20 cellular contexts compared by ENCODE assay signal in genomic region chr14:34912966-34913365, GRCh38. TPM values are rescaled to one million over a fixed set of nuclear protein-coding genes. Genes with fewer than 3 reads are reported as not detected.
DNase-seq lines count a peak whose midpoint lies in the region; ATAC-seq, FAIRE-seq and TF ChIP-seq lines count a peak whose summit lies in the region.
"Had no signal": no experiment of that assay in that cellular context is flagged by ENCODE, and none has a peak within 500 bp of the region (broad histone marks: within the 10 kb centered on the region; RNA-seq: fewer than 3 reads in every experiment).

No MANE protein-coding gene starts in this region.

- H3K27ac ChIP-seq in BLaER1 treated with 17β-estradiol and CSF1 and Interleukin-3, amounts not matched to agents 10 nM and 100 nM = no peak overlapping the region
- H3K27ac ChIP-seq in GM12878 (ENCODE audit: control insufficient read depth, insufficient read depth) (no peak overlapping the region), coronary artery (no peak overlapping the region)

- no peak for TF ChIP-seq CTCF in NB4 (IDR thresholded peaks at IDR 0.05; ENCODE audit: low read depth, low read length)
- TF ChIP-seq CTCF in GM12878 (IDR thresholded peaks at IDR 0.05 in 2 of 3, conservative IDR thresholded peaks at IDR 0.05 in 1 of 3; ENCODE audit: control insufficient read depth in 2 of 3, extremely low read depth in 1 of 3, insufficient read depth in 1 of 3, low read depth in 3 of 3, low read length in 3 of 3) = no peak
- TF ChIP-seq CTCF in coronary artery (IDR thresholded peaks at IDR 0.05) = no peak
- no peak for TF ChIP-seq CTCF in GM10248 (IDR thresholded peaks at IDR 0.05; ENCODE audit: control extremely low read depth, extremely low read depth, low read depth, missing control alignments)

- H3K4me1 ChIP-seq in BLaER1 treated with 17β-estradiol and CSF1 and Interleukin-3, amounts not matched to agents 10 nM and 100 nM = peaks cover 13 to 17% (median 14%) of the 10 kb centered on the region in 10 experiments
- peaks cover 3% of the 10 kb centered on the region; the same call in 1 of the 2 replicates for H3K4me1 ChIP-seq in GM12878 (ENCODE audit: control insufficient read depth, insufficient read depth, low read length)

- TF ChIP-seq EP300 in GM12878 (IDR thresholded peaks at IDR 0.05; ENCODE audit: borderline replicate concordance in 1 of 2, control insufficient read depth in 1 of 2, low read depth in 2 of 2, low read length in 2 of 2) = no peak

- RAD21 ChIA-PET in GM12878 (lab: Charles Lee; ENCODE audit: unreplicated experiment) = interaction anchor here (0.7 kb wide), 1 partner anchor 69 kb away, joined by 3 read pairs; no protein-coding TSS in a partner anchor

- no peak overlapping the region for H3K9ac ChIP-seq in BLaER1 treated with 17β-estradiol and CSF1 and Interleukin-3, amounts not matched to agents 10 nM and 100 nM
- no peak overlapping the region for H3K9ac ChIP-seq in GM12878 (ENCODE audit: control insufficient read depth, insufficient read depth, low read length)

- no TSS peak for BruUV-seq in GM12878 (replicated peaks; lab: Mats Ljungman, UMichigan)

- no peaks in the 10 kb centered on the region for H3K36me3 ChIP-seq in BLaER1 treated with 17β-estradiol and CSF1 and Interleukin-3, amounts not matched to agents 10 nM and 100 nM
- no peaks in the 10 kb centered on the region for H3K36me3 ChIP-seq in GM12878 (ENCODE audit: control insufficient read depth in 2 of 2, insufficient read depth in 2 of 2, low read length in 1 of 2)
- H3K36me3 ChIP-seq: HAP-1 had no signal

- H3K79me2 ChIP-seq in GM12878 (ENCODE audit: control insufficient read depth, insufficient read depth, low read length) = no peaks in the 10 kb centered on the region

- whole genome bisulfite sequencing in GM12878 (ENCODE audit: insufficient coverage, insufficient replicate concordance, low lambda C conversion rate, missing lambda C conversion rate) = 6% methylated on average over 8 of the region's 8 CpGs

- in situ Hi-C loops in GM12878 (cut with MboI) = no loop called here

- SMC1A ChIA-PET in GM12878 (lab: Charles Lee; ENCODE audit: uncharacterized antibody, unreplicated experiment) = no interaction called here

- no peak for TF ChIP-seq RAD21 in GM12878 (IDR thresholded peaks at IDR 0.05; ENCODE audit: insufficient read depth, low read depth, low read length)

- peak; percentile 24 for DNase-seq in NB4 (ENCODE audit: low read depth)
- no peak for DNase-seq in GM12878 (ENCODE audit: low read depth, low spot score)
- DNase-seq in coronary artery (ENCODE audit: low spot score) = no peak
- no peak for DNase-seq in GM10248 (ENCODE audit: extremely low spot score)
- DNase-seq in H54 (ENCODE audit: insufficient read length, low spot score) = no peak
- DNase-seq: 8988T; C1 segment of cervical spinal cord; CD4-positive, CD25-positive, alpha-beta regulatory T cell; CD8-positive, alpha-beta memory T cell; COR-L47; DMS 273 treated with DMSO at 0.1 percent for 48 hours; DMS53; DND-41; IMR-90 had no signal

- CTCF ChIA-PET in GM12878 (lab: Yijun Ruan, JAX) (interaction anchor here (0.6 to 1.5 kb wide), 2 partner anchors 190 to 529 kb away, joined by 3 to 4 read pairs; no protein-coding TSS in a partner anchor), GM10248 (lab: Yijun Ruan, JAX) (interaction anchor here (0.7 to 1.0 kb wide), 2 partner anchors 32 to 240 kb away, joined by 3 read pairs; no protein-coding TSS in a partner anchor)

- peak overlapping the region; percentile 37; the same call in 1 of the 2 replicates for H2AFZ ChIP-seq in GM12878 (ENCODE audit: control insufficient read depth, low read depth, low read length)

- intact Hi-C loops in GM12878 (cut with micrococcal nuclease; ENCODE audit: unreplicated experiment) = no loop called here

- peak overlapping the region; percentile 32 to 68 (median 58) for H3K4me2 ChIP-seq in BLaER1 treated with 17β-estradiol and CSF1 and Interleukin-3, amounts not matched to agents 10 nM and 100 nM
- no peak overlapping the region for H3K4me2 ChIP-seq in GM12878 (ENCODE audit: control insufficient read depth, insufficient read depth)

- TF ChIP-seq POLR2A in NB4 (IDR thresholded peaks at IDR 0.05; ENCODE audit: extremely low read depth, insufficient read length) = no peak
- no peak for TF ChIP-seq POLR2A in GM12878 (IDR thresholded peaks at IDR 0.05; ENCODE audit: low read depth, low read length)
- TF ChIP-seq POLR2A in H54 (IDR thresholded peaks at IDR 0.05; ENCODE audit: low read depth, low read length) = no peak

- POLR2A ChIA-PET in GM12878 (lab: Charles Lee) = no interaction called here
- POLR2A ChIA-PET in GM10248 (lab: Yijun Ruan, JAX) = no interaction called here

- no peaks in the 10 kb centered on the region for H3K27me3 ChIP-seq in BLaER1 treated with 17β-estradiol and CSF1 and Interleukin-3, amounts not matched to agents 10 nM and 100 nM
- H3K27me3 ChIP-seq in GM12878 (replicated peaks in 1 of 2; ENCODE audit: control insufficient read depth in 2 of 2, insufficient read depth in 2 of 2, low read length in 1 of 2) = no peaks in the 10 kb centered on the region

- no peak overlapping the region for H3K4me3 ChIP-seq in BLaER1 treated with 17β-estradiol and CSF1 and Interleukin-3, amounts not matched to agents 10 nM and 100 nM
- no peak overlapping the region for H3K4me3 ChIP-seq in NB4 (ENCODE audit: low read depth, low read length)
- no peak overlapping the region for H3K4me3 ChIP-seq in GM12878
- H3K4me3 ChIP-seq in coronary artery = no peak overlapping the region
- H3K4me3 ChIP-seq: HAP-1 had no signal

- H4K20me1 ChIP-seq in BLaER1 treated with 17β-estradiol and CSF1 and Interleukin-3, amounts not matched to agents 10 nM and 100 nM = no peaks in the 10 kb centered on the region
- no peaks in the 10 kb centered on the region for H4K20me1 ChIP-seq in GM12878 (ENCODE audit: control insufficient read depth, insufficient read depth)

- peak; percentile 51 for ATAC-seq in GM12878
- ATAC-seq in HG02610 (IDR thresholded peaks at IDR 0.05; ENCODE audit: unreplicated experiment) = no peak

- no peak for FAIRE-seq in GM12878 (lab: Jason Lieb, UNC)
- FAIRE-seq in H54 (lab: Jason Lieb, UNC) = no peak
- FAIRE-seq: G401.6, H1, HTR-8/SVneo had no signal

- no peaks in the 10 kb centered on the region for H3K9me3 ChIP-seq in BLaER1 treated with 17β-estradiol and CSF1 and Interleukin-3, amounts not matched to agents 10 nM and 100 nM (replicated peaks in 1 of 11)
- no peaks in the 10 kb centered on the region for H3K9me3 ChIP-seq in GM12878 (replicated peaks; ENCODE audit: control insufficient read depth, insufficient read depth, low read length)
- H3K9me3 ChIP-seq: HAP-1 had no signal

TF ChIP-seq in GM12878, 131 proteins besides CTCF, POLR2A, EP300 and RAD21:
- TF ChIP-seq RUNX3 (IDR thresholded peaks at IDR 0.05; ENCODE audit: low read length) (peak; percentile 29; the same call in 1 of the 2 replicates), STAT3 (IDR thresholded peaks at IDR 0.05; ENCODE audit: low read depth, low read length) (no peak), BHLHE40 (IDR thresholded peaks at IDR 0.05; ENCODE audit: borderline replicate concordance in 1 of 2, low read depth in 2 of 2, low read length in 1 of 2) (no peak)

RNA-seq across cellular contexts. Expression of gene BAZ1A, which starts 37.8 kb away (rescaled TPM):
- 105 and 106 TPM in 2 replicates for total RNA-seq in GM12878 (2013; cell fraction: nucleolus; rRNA removed)
- 61.6 and 67.1 TPM in 2 replicates for total RNA-seq in GM12878 (2014; rRNA removed)
- total RNA-seq in GM12878 (2014; rRNA removed; fragmentation: Illumina TruSeq; extraction: Trizol) = 89.9 and 96.5 TPM in 2 replicates
- total RNA-seq in GM12878 (2021) = 46.9 and 48.0 TPM in 2 replicates
- polyA plus RNA-seq in GM12878 (2011; ENCODE audit: low read depth) = 18.3 TPM
- polyA plus RNA-seq in GM12878 (2011; rRNA removed) = 53.5 and 80.6 TPM in 2 replicates
- polyA plus RNA-seq in GM12878 (2011; cell fraction: cytosol; rRNA removed) = 15.3 and 22.6 TPM in 2 replicates
- 36.8 and 50.4 TPM in 2 replicates for polyA plus RNA-seq in GM12878 (2011; cell fraction: nucleus; rRNA removed)
- polyA plus RNA-seq in GM12878 (2012) = 24.1 and 28.8 TPM in 2 replicates
- polyA plus RNA-seq in GM12878 (2014; fragmentation: Illumina TruSeq; extraction: Trizol) = 76.7 and 125 TPM in 2 replicates
- polyA plus RNA-seq in GM12878 (2014; fragmentation: Nextera tagmentation; extraction: Ambion mirVana) = 10 to 100 TPM; 38.5 to 39.9 TPM
- 44.4 and 57.3 TPM in 2 replicates for polyA plus RNA-seq in GM12878 (2014; rRNA removed)
- polyA plus RNA-seq in GM12878 (2016; fragmentation: Nextera tagmentation; extraction: Ambion mirVana) = 10 to 100 TPM; 34.3 to 38.8 TPM
- 35.4 and 47.5 TPM in 2 replicates for polyA minus RNA-seq in GM12878 (2011; rRNA and poly(A)+ RNA removed)
- 29.5 and 34.0 TPM in 2 replicates for polyA minus RNA-seq in GM12878 (2011; cell fraction: cytosol; rRNA and poly(A)+ RNA removed)
- polyA minus RNA-seq in GM12878 (2011; cell fraction: nucleus; rRNA and poly(A)+ RNA removed) = 13.9 and 29.7 TPM in 2 replicates
